ENCODE assay signal across 8 cellular contexts in the genomic region with DNA sequence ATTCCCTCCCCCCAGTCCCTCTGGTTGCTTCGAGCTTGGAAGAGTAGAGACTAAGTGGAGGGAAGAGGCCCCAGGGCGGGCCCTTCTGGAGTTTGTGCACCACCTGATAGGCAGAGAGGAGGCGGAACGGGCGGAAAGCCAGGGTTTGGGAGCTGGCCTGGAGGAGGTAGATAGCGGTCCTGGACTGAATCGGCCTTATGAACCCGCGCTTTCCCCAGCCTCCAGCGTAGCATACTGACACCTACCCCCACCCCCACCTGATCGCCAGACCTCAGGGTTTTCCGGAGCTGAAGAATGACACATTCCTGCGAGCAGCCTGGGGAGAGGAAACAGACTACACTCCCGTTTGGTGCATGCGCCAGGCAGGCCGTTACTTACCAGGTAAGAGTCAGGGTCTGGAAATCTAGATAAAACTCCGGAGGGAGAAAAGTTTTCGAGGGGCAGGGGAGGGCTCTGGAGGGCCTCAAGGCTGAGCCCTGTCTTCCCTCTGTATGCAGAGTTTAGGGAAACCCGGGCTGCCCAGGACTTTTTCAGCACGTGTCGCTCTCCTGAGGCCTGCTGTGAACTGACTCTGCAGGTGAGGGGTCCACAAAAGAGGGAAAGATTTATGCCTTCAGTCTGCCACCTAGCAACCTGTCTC. TPM values are rescaled to one million over a fixed set of nuclear protein-coding genes. Genes with fewer than 3 reads are reported as not detected.
DNase-seq lines count a peak whose midpoint lies in the region; ATAC-seq and TF ChIP-seq lines count a peak whose summit lies in the region.

No MANE protein-coding gene starts in this region.

- H3K9me3 ChIP-seq in naive thymus-derived CD4-positive, alpha-beta T cell (ENCODE audit: control insufficient read depth in 2 of 3, low read length in 3 of 3) = no peaks in the 10 kb centered on the region
- H3K9me3 ChIP-seq in thoracic aorta = no peaks in the 10 kb centered on the region

- CTCF ChIA-PET in naive thymus-derived CD4-positive, alpha-beta T cell (lab: Charles Lee) = interaction anchor here (0.7 to 12.9 kb wide), 12 partner anchors 18 to 557 kb away, joined by 3 to 255 read pairs (median 7); partner anchors contain the start of genes EIF2B3, MUTYH, RNU5D-1 and TESK2

- DNase-seq in SIG-M5 treated with dmso at 0.1 percent for 504 hours (lab: John Stamatoyannopoulos, UW; ENCODE audit: unreplicated experiment) (peak; percentile 39), SIG-M5 (lab: John Stamatoyannopoulos, UW) (no peak), NCI-H446 (lab: John Stamatoyannopoulos, UW) (peak; percentile 25 to 67), activated T-cell treated with anti-CD3 and anti-CD28 coated beads for 48 hours (ENCODE audit: low read depth) (peak; percentile 32), fibroblast of mammary gland (ENCODE audit: low read depth) (peak; percentile 61), thoracic aorta (ENCODE audit: low spot score) (no peak)
- peak in 6 of 9 donors; percentile 11 to 45 (median 18) for DNase-seq in naive thymus-derived CD4-positive, alpha-beta T cell

- peaks cover under 1 to 23% (median 11%) of the 10 kb centered on the region in 5 donors for H3K36me3 Mint-ChIP-seq in naive thymus-derived CD4-positive, alpha-beta T cell

- H3K27me3 Mint-ChIP-seq in naive thymus-derived CD4-positive, alpha-beta T cell = no peaks in the 10 kb centered on the region

- H3K4me1 ChIP-seq in naive thymus-derived CD4-positive, alpha-beta T cell (ENCODE audit: control insufficient read depth in 2 of 2, insufficient read depth in 2 of 2, low read length in 2 of 2) = peaks cover 28 to 30% of the 10 kb centered on the region in 2 donors
- H3K4me1 ChIP-seq in thoracic aorta (ENCODE audit: control insufficient read depth in 1 of 2, low read depth in 2 of 2) = peaks cover 19 to 48% of the 10 kb centered on the region in 2 donors

- H3K27ac ChIP-seq in naive thymus-derived CD4-positive, alpha-beta T cell (ENCODE audit: low read depth, low read length) = peak overlapping the region; percentile 81
- H3K27ac ChIP-seq in thoracic aorta = peak overlapping the region; percentile 69 to 84

- intact Hi-C loops in naive thymus-derived CD4-positive, alpha-beta T cell (cut with micrococcal nuclease) = loop anchor here (1.0 to 10.0 kb wide), 17 partner anchors 26 to 675 kb away; partner anchors contain the start of genes EIF2B3 (in 2 of the 2), MUTYH (in 2 of the 2), RPS8 (in 2 of the 2) and TOE1 (in 2 of the 2)

- TF ChIP-seq CTCF in fibroblast of mammary gland (conservative IDR thresholded peaks at IDR 0.05; ENCODE audit: control insufficient read depth, insufficient read depth, low read depth, low read length) (no peak), thoracic aorta (IDR thresholded peaks at IDR 0.05) (no peak)

- peak overlapping the region; percentile 90 to 100 (median 93) for H3K4me3 Mint-ChIP-seq in naive thymus-derived CD4-positive, alpha-beta T cell

- peak overlapping the region; percentile 61 for H3K4me3 ChIP-seq in fibroblast of mammary gland (ENCODE audit: control insufficient read depth, low read depth, low read length)
- H3K4me3 ChIP-seq in naive thymus-derived CD4-positive, alpha-beta T cell (ENCODE audit: low read length) = peak overlapping the region; percentile 65
- peak overlapping the region; percentile 96 for H3K4me3 ChIP-seq in thoracic aorta

- peaks cover 4 to 27% (median 6%) of the 10 kb centered on the region in 3 experiments for H3K36me3 ChIP-seq in naive thymus-derived CD4-positive, alpha-beta T cell (ENCODE audit: control insufficient read depth in 2 of 3, insufficient read depth in 3 of 3, low read length in 3 of 3)
- H3K36me3 ChIP-seq in thoracic aorta = peaks cover 20% of the 10 kb centered on the region

- POLR2A ChIA-PET in naive thymus-derived CD4-positive, alpha-beta T cell (lab: Charles Lee) = interaction anchor here (0.6 to 7.7 kb wide), 24 partner anchors 27 to 570 kb away, joined by 3 to 126 read pairs (median 12); partner anchors contain the start of genes AKR1A1, BEST4, BTBD19 and CCDC163

- no peaks in the 10 kb centered on the region for H3K27me3 ChIP-seq in naive thymus-derived CD4-positive, alpha-beta T cell (ENCODE audit: control insufficient read depth in 2 of 2, insufficient read depth in 2 of 2, low read length in 2 of 2)
- no peaks in the 10 kb centered on the region for H3K27me3 ChIP-seq in thoracic aorta (replicated peaks; ENCODE audit: insufficient read depth)

- ATAC-seq in naive thymus-derived CD4-positive, alpha-beta T cell = no peak
- ATAC-seq in thoracic aorta (ENCODE audit: insufficient number of reproducible peaks, low FRiP score, low read depth) (no peak), GM19467 (IDR thresholded peaks at IDR 0.05; ENCODE audit: unreplicated experiment) (no peak)

- peak overlapping the region; percentile 89 to 98 (median 94) for H3K27ac Mint-ChIP-seq in naive thymus-derived CD4-positive, alpha-beta T cell

- H3K9me3 Mint-ChIP-seq in naive thymus-derived CD4-positive, alpha-beta T cell = no peaks in the 10 kb centered on the region

- H3K4me1 Mint-ChIP-seq in naive thymus-derived CD4-positive, alpha-beta T cell = peaks cover 29 to 64% (median 57%) of the 10 kb centered on the region in 7 donors

RNA-seq across cellular contexts. Expression of gene UROD, which starts 0.7 kb away (rescaled TPM):
- 10 to 100 TPM; 40.7 to 72.8 (median 58.1) TPM for total RNA-seq in naive thymus-derived CD4-positive, alpha-beta T cell
- 10 to 100 TPM; 90.5 to 91.3 TPM for polyA plus RNA-seq in naive thymus-derived CD4-positive, alpha-beta T cell
- total RNA-seq in thoracic aorta = 10 to 100 TPM; 32.7 to 67.4 TPM

RNA-seq across cellular contexts. Expression of gene HECTD3, which starts 1.6 kb away (rescaled TPM):
- 10 to 100 TPM; 38.8 to 53.7 (median 42.2) TPM for total RNA-seq in naive thymus-derived CD4-positive, alpha-beta T cell
- 10 to 100 TPM; 12.2 to 26.9 TPM for polyA plus RNA-seq in naive thymus-derived CD4-positive, alpha-beta T cell
- total RNA-seq in thoracic aorta = 10 to 100 TPM; 40.4 to 66.3 TPM

RNA-seq across cellular contexts. Expression of gene EIF2B3, which starts 26.4 kb away (rescaled TPM):
- total RNA-seq in naive thymus-derived CD4-positive, alpha-beta T cell = 10 to 100 TPM; 13.0 to 29.0 (median 17.8) TPM
- 10 to 100 TPM; 19.4 to 32.0 TPM for polyA plus RNA-seq in naive thymus-derived CD4-positive, alpha-beta T cell
- total RNA-seq in thoracic aorta = 10 to 100 TPM; 26.4 to 33.8 TPM

Comparison
In these comparisons a context has a peak if more than half of its experiments do, and no peak if none do; other contexts are left out.
1. DNase-seq: peak in SIG-M5 treated with dmso at 0.1 percent for 504 hours (single experiment), NCI-H446 (2 of 2), activated T-cell treated with anti-CD3 and anti-CD28 coated beads for 48 hours (single experiment), fibroblast of mammary gland (single experiment) and naive thymus-derived CD4-positive, alpha-beta T cell (6 of 9); none in SIG-M5 (single experiment) and thoracic aorta (single experiment).
2. Peak in every context shown above with its lines, with median percentiles within 50 percentile points of each other: H3K4me3 ChIP-seq.